ENCODE assay signal across 11 cellular contexts in the genomic region with DNA sequence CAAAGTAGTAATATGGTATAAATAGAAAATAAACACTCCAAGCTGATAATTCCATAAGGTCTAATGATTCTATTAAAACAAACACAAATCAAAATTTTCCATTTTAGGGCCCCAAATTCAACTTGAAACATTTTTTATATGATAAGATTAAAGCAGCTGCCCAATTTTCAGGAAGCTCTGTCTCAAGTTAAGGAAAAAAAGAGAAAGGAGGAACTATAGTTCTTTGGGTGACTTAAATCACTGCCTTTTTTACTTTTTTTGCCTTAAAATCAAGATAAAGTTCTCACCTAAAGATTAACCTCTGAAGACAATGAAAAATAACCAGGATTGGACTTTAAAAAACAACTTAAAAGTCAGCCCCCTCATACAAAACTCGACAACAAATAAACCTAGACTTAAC.
A peak's percentile ranks its signal among the peaks of the same experiment; 100 is the strongest.
DNase-seq lines count a peak whose midpoint lies in the region; TF ChIP-seq lines count a peak whose summit lies in the region.
"Had no signal": no experiment of that assay in that cellular context is flagged by ENCODE, and none has a peak within 500 bp of the region (broad histone marks: within the 10 kb centered on the region; RNA-seq: fewer than 3 reads in every experiment).

No MANE protein-coding gene starts in this region.

- H3K36me3 ChIP-seq in SK-N-MC (ENCODE audit: insufficient read depth, low read length): no peaks in the 10 kb centered on the region
- H3K36me3 ChIP-seq in esophagus squamous epithelium: no peaks in the 10 kb centered on the region
- no peaks in the 10 kb centered on the region for H3K36me3 ChIP-seq in sigmoid colon
- H3K36me3 ChIP-seq: left lung, right lobe of liver had no signal

- H3K4me3 ChIP-seq in SK-N-MC: peak overlapping the region; percentile 82
- peak overlapping the region; percentile 62 to 79 (median 77) for H3K4me3 ChIP-seq in esophagus squamous epithelium
- H3K4me3 ChIP-seq in sigmoid colon: no peak overlapping the region
- H3K4me3 ChIP-seq: left lung, right lobe of liver had no signal

- TF ChIP-seq CTCF in esophagus squamous epithelium (IDR thresholded peaks at IDR 0.05): no peak
- TF ChIP-seq CTCF in progenitor cell of endocrine pancreas (IDR thresholded peaks at IDR 0.05; ENCODE audit: unreplicated experiment): no peak
- no peak for TF ChIP-seq CTCF in sigmoid colon (IDR thresholded peaks at IDR 0.05)

- intact Hi-C loops in esophagus squamous epithelium (cut with DNase I) (no loop called here), sigmoid colon (cut with DNase I) (no loop called here)

- peaks cover 13% of the 10 kb centered on the region for H3K4me1 Mint-ChIP-seq in T-helper 2 cell treated with Interferon-gamma antibody and Interleukin-4, amounts not matched to agents 5 μg/mL and 100 μg/mL, for 36 hours (ENCODE audit: low read depth)
- peaks cover 37% of the 10 kb centered on the region for H3K4me1 Mint-ChIP-seq in progenitor cell of endocrine pancreas (ENCODE audit: low read depth)

- H3K4me1 ChIP-seq in esophagus squamous epithelium (peaks cover 0 to 25% (median 0%) of the 10 kb centered on the region in 3 donors), sigmoid colon (peaks cover 0 to 17% (median 14%) of the 10 kb centered on the region in 4 donors)

- H3K27ac Mint-ChIP-seq in T-helper 2 cell treated with Interferon-gamma antibody and Interleukin-4, amounts not matched to agents 5 μg/mL and 100 μg/mL, for 36 hours: no peak overlapping the region
- H3K27ac Mint-ChIP-seq in progenitor cell of endocrine pancreas: peak overlapping the region; percentile 83

- H3K27me3 ChIP-seq in esophagus squamous epithelium (peaks cover 0 to 64% (median 3%) of the 10 kb centered on the region in 4 donors), sigmoid colon (peaks cover 15 to 61% (median 44%) of the 10 kb centered on the region in 3 donors)

- TF ChIP-seq POLR2A in esophagus squamous epithelium (IDR thresholded peaks at IDR 0.05) (no peak), sigmoid colon (IDR thresholded peaks at IDR 0.05) (no peak)

- peak overlapping the region; percentile 93 for H3K4me3 Mint-ChIP-seq in T-helper 2 cell treated with Interferon-gamma antibody and Interleukin-4, amounts not matched to agents 5 μg/mL and 100 μg/mL, for 36 hours
- H3K4me3 Mint-ChIP-seq in progenitor cell of endocrine pancreas (ENCODE audit: low read depth): peak overlapping the region; percentile 96

- WGBS in esophagus squamous epithelium, 2 donors: 12 to 19% methylated on average over 1 of the region's 1 CpG
- WGBS in sigmoid colon, 2 donors: 32 to 47% methylated on average over 1 of the region's 1 CpG

- peaks cover 55% of the 10 kb centered on the region for H3K27me3 Mint-ChIP-seq in T-helper 2 cell treated with Interferon-gamma antibody and Interleukin-4, amounts not matched to agents 5 μg/mL and 100 μg/mL, for 36 hours (ENCODE audit: low read depth)
- H3K27me3 Mint-ChIP-seq in progenitor cell of endocrine pancreas: no peaks in the 10 kb centered on the region

- H3K9me3 Mint-ChIP-seq in T-helper 2 cell treated with Interferon-gamma antibody and Interleukin-4, amounts not matched to agents 5 μg/mL and 100 μg/mL, for 36 hours: no peaks in the 10 kb centered on the region
- H3K9me3 Mint-ChIP-seq in progenitor cell of endocrine pancreas (ENCODE audit: low read depth): no peaks in the 10 kb centered on the region

- no peak for DNase-seq in T-helper 2 cell treated with Interferon-gamma antibody and Interleukin-4, amounts not matched to agents 5 μg/mL and 100 μg/mL, for 36 hours (ENCODE audit: low spot score)
- DNase-seq in T-helper 2 cell: no peak
- DNase-seq in SK-N-MC (ENCODE audit: low read depth, low spot score): no peak
- no peak for DNase-seq in esophagus squamous epithelium (lab: John Stamatoyannopoulos, UW)
- no peak for DNase-seq in progenitor cell of endocrine pancreas (ENCODE audit: low spot score, unreplicated experiment)
- no peak for DNase-seq in sigmoid colon
- DNase-seq in NCI-H2029 treated with DMSO at 0.1 percent for 48 hours (lab: John Stamatoyannopoulos, UW): no peak
- DNase-seq in AG08395 (ENCODE audit: low spot score): no peak
- DNase-seq: left lung, NCI-H1092 treated with DMSO at 0.1 percent for 48 hours, right lobe of liver had no signal

- no peaks in the 10 kb centered on the region for H3K9me3 ChIP-seq in SK-N-MC (ENCODE audit: low read depth, low read length)
- no peaks in the 10 kb centered on the region for H3K9me3 ChIP-seq in esophagus squamous epithelium
- no peaks in the 10 kb centered on the region for H3K9me3 ChIP-seq in sigmoid colon
- H3K9me3 ChIP-seq: left lung, right lobe of liver had no signal

- no peak for TF ChIP-seq EP300 in sigmoid colon (IDR thresholded peaks at IDR 0.05)

- no peak overlapping the region for H3K27ac ChIP-seq in SK-N-MC
- H3K27ac ChIP-seq in esophagus squamous epithelium: peak overlapping the region; percentile 41 to 95 (median 90)
- no peak overlapping the region for H3K27ac ChIP-seq in sigmoid colon
- H3K27ac ChIP-seq: left lung, right lobe of liver had no signal

- H3K9ac ChIP-seq in SK-N-MC (ENCODE audit: insufficient read length): no peak overlapping the region

- H3K36me3 Mint-ChIP-seq in T-helper 2 cell treated with Interferon-gamma antibody and Interleukin-4, amounts not matched to agents 5 μg/mL and 100 μg/mL, for 36 hours (ENCODE audit: low read depth): no peaks in the 10 kb centered on the region
- H3K36me3 Mint-ChIP-seq in progenitor cell of endocrine pancreas (ENCODE audit: insufficient read depth): no peaks in the 10 kb centered on the region

Comparison
In these comparisons a context has a peak if more than half of its experiments do, and no peak if none do; other contexts are left out.
1. H3K27ac ChIP-seq: peak in esophagus squamous epithelium (4 of 4); none in SK-N-MC (single experiment) and sigmoid colon (0 of 4).
2. H3K4me3 ChIP-seq: peak in SK-N-MC (single experiment) and esophagus squamous epithelium (4 of 4); none in sigmoid colon (0 of 4).